In the genomic region with DNA sequence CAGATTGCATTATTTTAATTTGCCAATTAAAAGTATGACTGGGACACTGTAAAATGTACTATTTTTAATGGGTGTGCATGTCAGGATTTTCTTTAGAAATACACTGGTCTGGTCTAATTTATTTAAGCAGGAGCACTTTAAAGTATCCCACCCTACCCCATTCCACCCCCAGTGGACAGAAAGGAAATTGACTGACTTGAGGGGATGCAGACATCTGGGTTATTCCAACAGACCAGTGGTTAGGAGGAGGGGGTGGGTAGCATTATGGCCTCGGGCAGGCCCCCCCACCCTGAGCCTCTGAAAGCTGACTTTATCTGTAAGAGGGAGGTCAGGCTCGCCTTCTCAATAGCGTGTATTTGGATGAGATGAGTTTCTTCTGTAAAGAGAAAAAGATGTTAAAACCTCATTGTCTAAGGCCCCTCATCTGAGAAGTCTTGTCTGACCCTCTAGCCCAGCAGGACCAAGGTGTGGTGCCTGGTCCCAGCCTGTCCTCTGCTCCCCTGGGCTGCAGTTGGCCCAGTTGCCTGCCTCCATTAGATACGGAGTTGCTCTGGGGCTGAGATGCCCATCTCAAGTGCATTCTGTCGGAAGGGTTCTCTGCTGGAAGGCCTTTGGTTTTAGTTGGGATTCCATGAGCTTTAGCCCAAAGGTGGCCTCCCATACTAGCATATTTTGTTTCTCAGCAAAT, we compare ENCODE assay signal across 10 cellular contexts. TPM values are rescaled to one million over a fixed set of nuclear protein-coding genes. Genes with fewer than 3 reads are reported as not detected.
DNase-seq lines count a peak whose midpoint lies in the region; ATAC-seq and TF ChIP-seq lines count a peak whose summit lies in the region.
"Had no signal": no experiment of that assay in that cellular context is flagged by ENCODE, and none has a peak within 500 bp of the region (broad histone marks: within the 10 kb centered on the region; RNA-seq: fewer than 3 reads in every experiment).

No MANE protein-coding gene starts in this region.

- TF ChIP-seq CTCF in neural cell (IDR thresholded peaks at IDR 0.05; ENCODE audit: poor library complexity, severe bottlenecking) (peak; percentile 9), vagina (IDR thresholded peaks at IDR 0.05) (no peak)

- H3K27ac Mint-ChIP-seq in activated naive CD8-positive, alpha-beta T cell treated with anti-CD3 and anti-CD28 coated beads, Interleukin-2, amount 50 U/mL, for 24 hours, result peak overlapping the region; percentile 71

- no peak for TF ChIP-seq EP300 in neural cell (conservative IDR thresholded peaks at IDR 0.05; ENCODE audit: poor library complexity, severe bottlenecking)

- peaks cover 48% of the 10 kb centered on the region for H3K4me1 Mint-ChIP-seq in activated naive CD8-positive, alpha-beta T cell treated with anti-CD3 and anti-CD28 coated beads, Interleukin-2, amount 50 U/mL, for 24 hours

- no peak for ATAC-seq in activated naive CD8-positive, alpha-beta T cell treated with anti-CD3 and anti-CD28 coated beads, Interleukin-2, amount 50 U/mL, for 24 hours
- no peak for ATAC-seq in HG03565 (IDR thresholded peaks at IDR 0.05; ENCODE audit: unreplicated experiment)

- H3K9ac ChIP-seq in neural cell (ENCODE audit: low read length), result no peak overlapping the region

- H3K9me3 ChIP-seq in neural cell (ENCODE audit: low read length), result no peaks in the 10 kb centered on the region
- H3K9me3 ChIP-seq in vagina, result no peaks in the 10 kb centered on the region
- H3K9me3 ChIP-seq: HAP-1, ovary had no signal

- peak overlapping the region; percentile 39 for H3K4me3 Mint-ChIP-seq in activated naive CD8-positive, alpha-beta T cell treated with anti-CD3 and anti-CD28 coated beads, Interleukin-2, amount 50 U/mL, for 24 hours
- H3K4me3 Mint-ChIP-seq: central memory CD8-positive, alpha-beta T cell had no signal

- peak; percentile 64 for DNase-seq in DMS 273 (lab: John Stamatoyannopoulos, UW; ENCODE audit: unreplicated experiment)
- peak; percentile 75 for DNase-seq in H7
- DNase-seq in activated naive CD8-positive, alpha-beta T cell treated with anti-CD3 and anti-CD28 coated beads, Interleukin-2, amount 50 U/mL, for 24 hours, result no peak
- DNase-seq in vagina (ENCODE audit: extremely low spot score in 2 of 2), result no peak
- DNase-seq in NK-92 (lab: John Stamatoyannopoulos, UW; ENCODE audit: unreplicated experiment), result no peak
- DNase-seq: ovary had no signal

- no peaks in the 10 kb centered on the region for H3K9me2 ChIP-seq in neural cell (ENCODE audit: insufficient read depth, low read length)

- H4K20me1 ChIP-seq in neural cell (ENCODE audit: insufficient read depth), result peaks cover 24% of the 10 kb centered on the region

- intact Hi-C loops in vagina (cut with DNase I), result no loop called here

- TF ChIP-seq POLR2A in vagina (IDR thresholded peaks at IDR 0.05), result no peak

- H3K27me3 ChIP-seq in H7 (ENCODE audit: control insufficient read depth, insufficient read depth, low read length) (no peaks in the 10 kb centered on the region), neural cell (ENCODE audit: insufficient read depth, low read depth, low read length) (no peaks in the 10 kb centered on the region), vagina (no peaks in the 10 kb centered on the region)
- H3K27me3 ChIP-seq: ovary had no signal

- H3F3A ChIP-seq in neural cell (ENCODE audit: insufficient read depth, low read length, poor library complexity, severe bottlenecking), result no peaks in the 10 kb centered on the region

- H3K4me2 ChIP-seq in neural cell (ENCODE audit: low read length), result no peak overlapping the region

- peaks cover 84% of the 10 kb centered on the region for H3K36me3 Mint-ChIP-seq in activated naive CD8-positive, alpha-beta T cell treated with anti-CD3 and anti-CD28 coated beads, Interleukin-2, amount 50 U/mL, for 24 hours (ENCODE audit: low read depth)

- no peak overlapping the region for H3K27ac ChIP-seq in neural cell (ENCODE audit: low read length)
- no peak overlapping the region for H3K27ac ChIP-seq in vagina
- H3K27ac ChIP-seq: ovary had no signal

- TF ChIP-seq RAD21 in neural cell (conservative IDR thresholded peaks at IDR 0.05), result no peak

- H3K9me3 Mint-ChIP-seq in activated naive CD8-positive, alpha-beta T cell treated with anti-CD3 and anti-CD28 coated beads, Interleukin-2, amount 50 U/mL, for 24 hours, result no peaks in the 10 kb centered on the region
- H3K9me3 Mint-ChIP-seq: central memory CD8-positive, alpha-beta T cell had no signal

- no peak overlapping the region for H2AFZ ChIP-seq in neural cell (ENCODE audit: low read depth, low read length)

- H3K79me2 ChIP-seq in neural cell (replicated peaks; ENCODE audit: insufficient read depth, low read length), result peaks cover 40% of the 10 kb centered on the region

- peaks cover 3% of the 10 kb centered on the region for H3K27me3 Mint-ChIP-seq in activated naive CD8-positive, alpha-beta T cell treated with anti-CD3 and anti-CD28 coated beads, Interleukin-2, amount 50 U/mL, for 24 hours
- H3K27me3 Mint-ChIP-seq: central memory CD8-positive, alpha-beta T cell had no signal

- peaks cover 37% of the 10 kb centered on the region for H3K4me1 ChIP-seq in vagina

- H3K4me3 ChIP-seq in H7 (ENCODE audit: insufficient read depth, low read depth, low read length) (no peak overlapping the region), neural cell (ENCODE audit: low read length) (no peak overlapping the region), vagina (no peak overlapping the region)
- H3K4me3 ChIP-seq: HAP-1, ovary had no signal

- H3K36me3 ChIP-seq in H7 (replicated peaks; ENCODE audit: control insufficient read depth, insufficient read depth, low read length) (peaks cover 69% of the 10 kb centered on the region), neural cell (ENCODE audit: insufficient read depth, low read length) (peaks cover 6% of the 10 kb centered on the region), vagina (peaks cover 4 to 73% of the 10 kb centered on the region in 2 donors)
- H3K36me3 ChIP-seq: ovary had no signal

TF ChIP-seq in neural cell, 6 proteins besides CTCF, POLR2A, EP300 and RAD21:
- TF ChIP-seq MXI1 (conservative IDR thresholded peaks at IDR 0.05; ENCODE audit: poor library complexity, severe bottlenecking) (no peak), EZH2 (IDR thresholded peaks at IDR 0.05; ENCODE audit: borderline replicate concordance, insufficient read depth, low read length, poor library complexity, severe bottlenecking) (no peak), TAF1 (IDR thresholded peaks at IDR 0.05; ENCODE audit: low read depth) (no peak), SMC3 (conservative IDR thresholded peaks at IDR 0.05; ENCODE audit: poor library complexity) (no peak), POLR2AphosphoS5 (IDR thresholded peaks at IDR 0.05) (no peak)
- TF ChIP-seq, protein P1, sequence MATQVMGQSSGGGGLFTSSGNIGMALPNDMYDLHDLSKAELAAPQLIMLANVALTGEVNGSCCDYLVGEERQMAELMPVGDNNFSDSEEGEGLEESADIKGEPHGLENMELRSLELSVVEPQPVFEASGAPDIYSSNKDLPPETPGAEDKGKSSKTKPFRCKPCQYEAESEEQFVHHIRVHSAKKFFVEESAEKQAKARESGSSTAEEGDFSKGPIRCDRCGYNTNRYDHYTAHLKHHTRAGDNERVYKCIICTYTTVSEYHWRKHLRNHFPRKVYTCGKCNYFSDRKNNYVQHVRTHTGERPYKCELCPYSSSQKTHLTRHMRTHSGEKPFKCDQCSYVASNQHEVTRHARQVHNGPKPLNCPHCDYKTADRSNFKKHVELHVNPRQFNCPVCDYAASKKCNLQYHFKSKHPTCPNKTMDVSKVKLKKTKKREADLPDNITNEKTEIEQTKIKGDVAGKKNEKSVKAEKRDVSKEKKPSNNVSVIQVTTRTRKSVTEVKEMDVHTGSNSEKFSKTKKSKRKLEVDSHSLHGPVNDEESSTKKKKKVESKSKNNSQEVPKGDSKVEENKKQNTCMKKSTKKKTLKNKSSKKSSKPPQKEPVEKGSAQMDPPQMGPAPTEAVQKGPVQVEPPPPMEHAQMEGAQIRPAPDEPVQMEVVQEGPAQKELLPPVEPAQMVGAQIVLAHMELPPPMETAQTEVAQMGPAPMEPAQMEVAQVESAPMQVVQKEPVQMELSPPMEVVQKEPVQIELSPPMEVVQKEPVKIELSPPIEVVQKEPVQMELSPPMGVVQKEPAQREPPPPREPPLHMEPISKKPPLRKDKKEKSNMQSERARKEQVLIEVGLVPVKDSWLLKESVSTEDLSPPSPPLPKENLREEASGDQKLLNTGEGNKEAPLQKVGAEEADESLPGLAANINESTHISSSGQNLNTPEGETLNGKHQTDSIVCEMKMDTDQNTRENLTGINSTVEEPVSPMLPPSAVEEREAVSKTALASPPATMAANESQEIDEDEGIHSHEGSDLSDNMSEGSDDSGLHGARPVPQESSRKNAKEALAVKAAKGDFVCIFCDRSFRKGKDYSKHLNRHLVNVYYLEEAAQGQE (IDR thresholded peaks at IDR 0.05; ENCODE audit: borderline replicate concordance), result no peak

RNA-seq across cellular contexts. Expression of a gene that starts 4.4 kb away (rescaled TPM):
- 134 and 138 TPM in 2 replicates for total RNA-seq in H7 (2014; rRNA removed; shearing (Covaris generic))
- 129 and 130 TPM in 2 replicates for polyA plus RNA-seq in neural cell
- 70.4 and 71.9 TPM in 2 replicates for polyA minus RNA-seq in neural cell
- 92.6 TPM for total RNA-seq in vagina

RNA-seq across cellular contexts. Expression of a gene that starts 21.5 kb away (rescaled TPM):
- not detected in 2 replicates for total RNA-seq in H7 (2014; rRNA removed; shearing (Covaris generic))
- polyA plus RNA-seq in neural cell, result not detected in 2 replicates
- not detected in 2 replicates for polyA minus RNA-seq in neural cell
- not detected for total RNA-seq in vagina
- total RNA-seq: ovary had no signal
- polyA plus RNA-seq: ovary had no signal

RNA-seq across cellular contexts. Expression of a gene that starts 23.9 kb away (rescaled TPM):
- total RNA-seq in H7 (2014; rRNA removed; shearing (Covaris generic)), result 11.3 and 25.1 TPM in 2 replicates
- polyA plus RNA-seq in neural cell, result 16.9 and 19.5 TPM in 2 replicates
- polyA minus RNA-seq in neural cell, result 13.9 and 15.9 TPM in 2 replicates
- 77.8 TPM for total RNA-seq in vagina

RNA-seq across cellular contexts. Expression of a gene that starts 55.0 kb away (rescaled TPM):
- total RNA-seq in H7 (2014; rRNA removed; shearing (Covaris generic)), result 254 and 275 TPM in 2 replicates
- 318 and 332 TPM in 2 replicates for polyA plus RNA-seq in neural cell
- 105 and 138 TPM in 2 replicates for polyA minus RNA-seq in neural cell
- 172 TPM for total RNA-seq in vagina

Comparison
In these comparisons a context has a peak if more than half of its experiments do, and no peak if none do; other contexts are left out.
1. DNase-seq: peak in DMS 273 (single experiment) and H7 (single experiment); none in activated naive CD8-positive, alpha-beta T cell treated with anti-CD3 and anti-CD28 coated beads, Interleukin-2, amount 50 U/mL, for 24 hours (single experiment), vagina (0 of 2) and NK-92 (single experiment).